1 cellular context compared by ENCODE assay signal in the genomic region with DNA sequence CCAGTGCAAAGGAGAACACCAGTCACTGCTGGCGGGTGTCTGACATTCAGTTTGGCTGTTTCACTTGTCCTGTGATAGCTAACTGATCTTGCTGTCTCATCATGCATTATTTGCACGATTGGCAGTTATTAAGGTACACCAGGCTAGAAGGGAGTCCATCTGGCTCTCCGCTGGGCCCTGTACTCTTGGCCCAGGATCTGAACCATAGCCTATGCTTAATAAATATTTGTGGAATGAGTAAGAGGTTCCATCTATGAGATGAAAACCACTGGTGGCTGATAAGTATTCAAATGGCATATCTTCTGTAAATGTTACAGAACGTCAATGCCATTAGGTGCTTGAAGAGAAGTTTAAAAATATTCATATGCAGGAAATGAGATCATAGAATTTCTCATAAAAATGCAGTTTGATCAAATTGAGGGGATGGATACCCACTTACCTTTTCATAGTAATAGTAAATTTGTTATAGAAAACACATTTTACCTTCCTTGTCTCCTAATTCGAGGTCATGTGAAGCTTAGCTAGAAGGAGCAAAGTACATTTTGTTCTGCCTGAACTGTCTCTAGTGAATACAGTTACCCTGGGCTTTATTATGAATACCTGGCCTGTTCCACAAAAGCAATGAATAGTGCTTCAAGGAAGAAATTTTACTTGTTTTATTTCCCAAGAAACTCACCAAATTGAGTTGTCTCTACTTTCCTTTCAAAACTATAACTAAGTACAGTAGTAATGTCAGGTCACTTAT.
TF ChIP-seq lines count a peak whose summit lies in the region.

No MANE protein-coding gene starts in this region.

TF ChIP-seq in WTC11, 78 proteins besides CTCF, POLR2A, EP300 and RAD21 (continued from another document):
- TF ChIP-seq GRHL2 (CRISPR knock-in tag; IDR thresholded peaks at IDR 0.05; ENCODE audit: insufficient replicate concordance, severe bottlenecking) = no peak
- TF ChIP-seq, protein P1, sequence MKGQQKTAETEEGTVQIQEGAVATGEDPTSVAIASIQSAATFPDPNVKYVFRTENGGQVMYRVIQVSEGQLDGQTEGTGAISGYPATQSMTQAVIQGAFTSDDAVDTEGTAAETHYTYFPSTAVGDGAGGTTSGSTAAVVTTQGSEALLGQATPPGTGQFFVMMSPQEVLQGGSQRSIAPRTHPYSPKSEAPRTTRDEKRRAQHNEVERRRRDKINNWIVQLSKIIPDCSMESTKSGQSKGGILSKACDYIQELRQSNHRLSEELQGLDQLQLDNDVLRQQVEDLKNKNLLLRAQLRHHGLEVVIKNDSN (CRISPR knock-in tag; IDR thresholded peaks at IDR 0.05) = no peak
- TF ChIP-seq NFYB (CRISPR knock-in tag; conservative IDR thresholded peaks at IDR 0.05; ENCODE audit: low read depth) = no peak
TF ChIP-seq in WTC11: peak in this region for 0.
